Comparison of ENCODE assay signal across 2 cellular contexts in the genomic region with DNA sequence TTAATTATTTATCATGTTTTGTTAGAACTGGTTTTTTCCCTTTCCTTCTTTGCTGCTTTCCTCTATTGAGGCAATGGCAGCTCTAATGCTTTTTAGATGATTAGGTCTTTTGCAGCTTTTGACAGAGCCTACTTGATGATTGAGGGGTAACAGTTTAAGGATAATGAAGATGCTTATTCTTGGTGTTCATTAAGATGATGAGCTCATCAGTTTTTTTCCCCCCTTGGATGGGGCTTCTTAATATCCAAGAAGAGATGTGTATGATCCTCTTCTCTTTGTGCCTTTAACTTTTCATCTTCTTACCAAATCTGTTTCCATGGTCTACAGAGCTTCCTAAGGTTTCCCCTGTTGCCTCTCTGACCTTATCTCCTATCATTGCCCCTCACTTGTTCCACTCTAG.
TF ChIP-seq lines count a peak whose summit lies in the region.

No MANE protein-coding gene starts in this region.

TF ChIP-seq in A549, 52 proteins besides CTCF, POLR2A, EP300 and RAD21:
- TF ChIP-seq MAFK (IDR thresholded peaks at IDR 0.05; ENCODE audit: partially characterized antibody) = peak; percentile 67
- TF ChIP-seq HOXB13 (CRISPR knock-in tag; IDR thresholded peaks at IDR 0.05; ENCODE audit: low read depth) = no peak

TF ChIP-seq in GM12878, 131 proteins besides CTCF, POLR2A, EP300 and RAD21:
- TF ChIP-seq, protein P1, sequence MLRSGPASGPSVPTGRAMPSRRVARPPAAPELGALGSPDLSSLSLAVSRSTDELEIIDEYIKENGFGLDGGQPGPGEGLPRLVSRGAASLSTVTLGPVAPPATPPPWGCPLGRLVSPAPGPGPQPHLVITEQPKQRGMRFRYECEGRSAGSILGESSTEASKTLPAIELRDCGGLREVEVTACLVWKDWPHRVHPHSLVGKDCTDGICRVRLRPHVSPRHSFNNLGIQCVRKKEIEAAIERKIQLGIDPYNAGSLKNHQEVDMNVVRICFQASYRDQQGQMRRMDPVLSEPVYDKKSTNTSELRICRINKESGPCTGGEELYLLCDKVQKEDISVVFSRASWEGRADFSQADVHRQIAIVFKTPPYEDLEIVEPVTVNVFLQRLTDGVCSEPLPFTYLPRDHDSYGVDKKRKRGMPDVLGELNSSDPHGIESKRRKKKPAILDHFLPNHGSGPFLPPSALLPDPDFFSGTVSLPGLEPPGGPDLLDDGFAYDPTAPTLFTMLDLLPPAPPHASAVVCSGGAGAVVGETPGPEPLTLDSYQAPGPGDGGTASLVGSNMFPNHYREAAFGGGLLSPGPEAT (IDR thresholded peaks at IDR 0.05; ENCODE audit: low read depth) = no peak
- TF ChIP-seq IKZF2 (IDR thresholded peaks at IDR 0.05) (no peak), KLF5 (IDR thresholded peaks at IDR 0.05; ENCODE audit: partially characterized antibody) (no peak), EZH2 (IDR thresholded peaks at IDR 0.05; ENCODE audit: borderline replicate concordance, control insufficient read depth, low read depth, low read length) (no peak), MEF2A (IDR thresholded peaks at IDR 0.05; ENCODE audit: insufficient read depth, low read depth, low read length) (no peak), STAT1 (conservative IDR thresholded peaks at IDR 0.05) (no peak), SREBF1 (IDR thresholded peaks at IDR 0.05; ENCODE audit: low read length) (no peak), SUZ12 (IDR thresholded peaks at IDR 0.05; ENCODE audit: unreplicated experiment) (no peak), TBL1XR1 (IDR thresholded peaks at IDR 0.05; ENCODE audit: low read depth, low read length) (no peak), NR2C2 (IDR thresholded peaks at IDR 0.05; ENCODE audit: borderline replicate concordance, control insufficient read depth, insufficient read length, low read depth) (no peak), SRF (IDR thresholded peaks at IDR 0.05; ENCODE audit: low read depth in 2 of 2, low read length in 2 of 2) (no peak), RBBP5 (conservative IDR thresholded peaks at IDR 0.05) (no peak), TCF7 (IDR thresholded peaks at IDR 0.05; ENCODE audit: borderline replicate concordance) (no peak), ZSCAN29 (IDR thresholded peaks at IDR 0.05) (no peak)
- TF ChIP-seq, protein P2, sequence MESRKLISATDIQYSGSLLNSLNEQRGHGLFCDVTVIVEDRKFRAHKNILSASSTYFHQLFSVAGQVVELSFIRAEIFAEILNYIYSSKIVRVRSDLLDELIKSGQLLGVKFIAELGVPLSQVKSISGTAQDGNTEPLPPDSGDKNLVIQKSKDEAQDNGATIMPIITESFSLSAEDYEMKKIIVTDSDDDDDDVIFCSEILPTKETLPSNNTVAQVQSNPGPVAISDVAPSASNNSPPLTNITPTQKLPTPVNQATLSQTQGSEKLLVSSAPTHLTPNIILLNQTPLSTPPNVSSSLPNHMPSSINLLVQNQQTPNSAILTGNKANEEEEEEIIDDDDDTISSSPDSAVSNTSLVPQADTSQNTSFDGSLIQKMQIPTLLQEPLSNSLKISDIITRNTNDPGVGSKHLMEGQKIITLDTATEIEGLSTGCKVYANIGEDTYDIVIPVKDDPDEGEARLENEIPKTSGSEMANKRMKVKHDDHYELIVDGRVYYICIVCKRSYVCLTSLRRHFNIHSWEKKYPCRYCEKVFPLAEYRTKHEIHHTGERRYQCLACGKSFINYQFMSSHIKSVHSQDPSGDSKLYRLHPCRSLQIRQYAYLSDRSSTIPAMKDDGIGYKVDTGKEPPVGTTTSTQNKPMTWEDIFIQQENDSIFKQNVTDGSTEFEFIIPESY (IDR thresholded peaks at IDR 0.05) = no peak
- TF ChIP-seq, protein P3, sequence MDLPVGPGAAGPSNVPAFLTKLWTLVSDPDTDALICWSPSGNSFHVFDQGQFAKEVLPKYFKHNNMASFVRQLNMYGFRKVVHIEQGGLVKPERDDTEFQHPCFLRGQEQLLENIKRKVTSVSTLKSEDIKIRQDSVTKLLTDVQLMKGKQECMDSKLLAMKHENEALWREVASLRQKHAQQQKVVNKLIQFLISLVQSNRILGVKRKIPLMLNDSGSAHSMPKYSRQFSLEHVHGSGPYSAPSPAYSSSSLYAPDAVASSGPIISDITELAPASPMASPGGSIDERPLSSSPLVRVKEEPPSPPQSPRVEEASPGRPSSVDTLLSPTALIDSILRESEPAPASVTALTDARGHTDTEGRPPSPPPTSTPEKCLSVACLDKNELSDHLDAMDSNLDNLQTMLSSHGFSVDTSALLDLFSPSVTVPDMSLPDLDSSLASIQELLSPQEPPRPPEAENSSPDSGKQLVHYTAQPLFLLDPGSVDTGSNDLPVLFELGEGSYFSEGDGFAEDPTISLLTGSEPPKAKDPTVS (IDR thresholded peaks at IDR 0.05; ENCODE audit: low read depth, low read length) = no peak
- TF ChIP-seq, protein P4, sequence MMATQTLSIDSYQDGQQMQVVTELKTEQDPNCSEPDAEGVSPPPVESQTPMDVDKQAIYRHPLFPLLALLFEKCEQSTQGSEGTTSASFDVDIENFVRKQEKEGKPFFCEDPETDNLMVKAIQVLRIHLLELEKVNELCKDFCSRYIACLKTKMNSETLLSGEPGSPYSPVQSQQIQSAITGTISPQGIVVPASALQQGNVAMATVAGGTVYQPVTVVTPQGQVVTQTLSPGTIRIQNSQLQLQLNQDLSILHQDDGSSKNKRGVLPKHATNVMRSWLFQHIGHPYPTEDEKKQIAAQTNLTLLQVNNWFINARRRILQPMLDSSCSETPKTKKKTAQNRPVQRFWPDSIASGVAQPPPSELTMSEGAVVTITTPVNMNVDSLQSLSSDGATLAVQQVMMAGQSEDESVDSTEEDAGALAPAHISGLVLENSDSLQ (IDR thresholded peaks at IDR 0.05) = no peak
- TF ChIP-seq, protein P5, sequence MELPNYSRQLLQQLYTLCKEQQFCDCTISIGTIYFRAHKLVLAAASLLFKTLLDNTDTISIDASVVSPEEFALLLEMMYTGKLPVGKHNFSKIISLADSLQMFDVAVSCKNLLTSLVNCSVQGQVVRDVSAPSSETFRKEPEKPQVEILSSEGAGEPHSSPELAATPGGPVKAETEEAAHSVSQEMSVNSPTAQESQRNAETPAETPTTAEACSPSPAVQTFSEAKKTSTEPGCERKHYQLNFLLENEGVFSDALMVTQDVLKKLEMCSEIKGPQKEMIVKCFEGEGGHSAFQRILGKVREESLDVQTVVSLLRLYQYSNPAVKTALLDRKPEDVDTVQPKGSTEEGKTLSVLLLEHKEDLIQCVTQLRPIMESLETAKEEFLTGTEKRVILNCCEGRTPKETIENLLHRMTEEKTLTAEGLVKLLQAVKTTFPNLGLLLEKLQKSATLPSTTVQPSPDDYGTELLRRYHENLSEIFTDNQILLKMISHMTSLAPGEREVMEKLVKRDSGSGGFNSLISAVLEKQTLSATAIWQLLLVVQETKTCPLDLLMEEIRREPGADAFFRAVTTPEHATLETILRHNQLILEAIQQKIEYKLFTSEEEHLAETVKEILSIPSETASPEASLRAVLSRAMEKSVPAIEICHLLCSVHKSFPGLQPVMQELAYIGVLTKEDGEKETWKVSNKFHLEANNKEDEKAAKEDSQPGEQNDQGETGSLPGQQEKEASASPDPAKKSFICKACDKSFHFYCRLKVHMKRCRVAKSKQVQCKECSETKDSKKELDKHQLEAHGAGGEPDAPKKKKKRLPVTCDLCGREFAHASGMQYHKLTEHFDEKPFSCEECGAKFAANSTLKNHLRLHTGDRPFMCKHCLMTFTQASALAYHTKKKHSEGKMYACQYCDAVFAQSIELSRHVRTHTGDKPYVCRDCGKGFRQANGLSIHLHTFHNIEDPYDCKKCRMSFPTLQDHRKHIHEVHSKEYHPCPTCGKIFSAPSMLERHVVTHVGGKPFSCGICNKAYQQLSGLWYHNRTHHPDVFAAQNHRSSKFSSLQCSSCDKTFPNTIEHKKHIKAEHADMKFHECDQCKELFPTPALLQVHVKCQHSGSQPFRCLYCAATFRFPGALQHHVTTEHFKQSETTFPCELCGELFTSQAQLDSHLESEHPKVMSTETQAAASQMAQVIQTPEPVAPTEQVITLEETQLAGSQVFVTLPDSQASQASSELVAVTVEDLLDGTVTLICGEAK (IDR thresholded peaks at IDR 0.05; ENCODE audit: borderline replicate concordance) = no peak
- TF ChIP-seq, protein P6, sequence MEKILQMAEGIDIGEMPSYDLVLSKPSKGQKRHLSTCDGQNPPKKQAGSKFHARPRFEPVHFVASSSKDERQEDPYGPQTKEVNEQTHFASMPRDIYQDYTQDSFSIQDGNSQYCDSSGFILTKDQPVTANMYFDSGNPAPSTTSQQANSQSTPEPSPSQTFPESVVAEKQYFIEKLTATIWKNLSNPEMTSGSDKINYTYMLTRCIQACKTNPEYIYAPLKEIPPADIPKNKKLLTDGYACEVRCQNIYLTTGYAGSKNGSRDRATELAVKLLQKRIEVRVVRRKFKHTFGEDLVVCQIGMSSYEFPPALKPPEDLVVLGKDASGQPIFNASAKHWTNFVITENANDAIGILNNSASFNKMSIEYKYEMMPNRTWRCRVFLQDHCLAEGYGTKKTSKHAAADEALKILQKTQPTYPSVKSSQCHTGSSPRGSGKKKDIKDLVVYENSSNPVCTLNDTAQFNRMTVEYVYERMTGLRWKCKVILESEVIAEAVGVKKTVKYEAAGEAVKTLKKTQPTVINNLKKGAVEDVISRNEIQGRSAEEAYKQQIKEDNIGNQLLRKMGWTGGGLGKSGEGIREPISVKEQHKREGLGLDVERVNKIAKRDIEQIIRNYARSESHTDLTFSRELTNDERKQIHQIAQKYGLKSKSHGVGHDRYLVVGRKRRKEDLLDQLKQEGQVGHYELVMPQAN (conservative IDR thresholded peaks at IDR 0.05) = no peak
- TF ChIP-seq, protein P7, sequence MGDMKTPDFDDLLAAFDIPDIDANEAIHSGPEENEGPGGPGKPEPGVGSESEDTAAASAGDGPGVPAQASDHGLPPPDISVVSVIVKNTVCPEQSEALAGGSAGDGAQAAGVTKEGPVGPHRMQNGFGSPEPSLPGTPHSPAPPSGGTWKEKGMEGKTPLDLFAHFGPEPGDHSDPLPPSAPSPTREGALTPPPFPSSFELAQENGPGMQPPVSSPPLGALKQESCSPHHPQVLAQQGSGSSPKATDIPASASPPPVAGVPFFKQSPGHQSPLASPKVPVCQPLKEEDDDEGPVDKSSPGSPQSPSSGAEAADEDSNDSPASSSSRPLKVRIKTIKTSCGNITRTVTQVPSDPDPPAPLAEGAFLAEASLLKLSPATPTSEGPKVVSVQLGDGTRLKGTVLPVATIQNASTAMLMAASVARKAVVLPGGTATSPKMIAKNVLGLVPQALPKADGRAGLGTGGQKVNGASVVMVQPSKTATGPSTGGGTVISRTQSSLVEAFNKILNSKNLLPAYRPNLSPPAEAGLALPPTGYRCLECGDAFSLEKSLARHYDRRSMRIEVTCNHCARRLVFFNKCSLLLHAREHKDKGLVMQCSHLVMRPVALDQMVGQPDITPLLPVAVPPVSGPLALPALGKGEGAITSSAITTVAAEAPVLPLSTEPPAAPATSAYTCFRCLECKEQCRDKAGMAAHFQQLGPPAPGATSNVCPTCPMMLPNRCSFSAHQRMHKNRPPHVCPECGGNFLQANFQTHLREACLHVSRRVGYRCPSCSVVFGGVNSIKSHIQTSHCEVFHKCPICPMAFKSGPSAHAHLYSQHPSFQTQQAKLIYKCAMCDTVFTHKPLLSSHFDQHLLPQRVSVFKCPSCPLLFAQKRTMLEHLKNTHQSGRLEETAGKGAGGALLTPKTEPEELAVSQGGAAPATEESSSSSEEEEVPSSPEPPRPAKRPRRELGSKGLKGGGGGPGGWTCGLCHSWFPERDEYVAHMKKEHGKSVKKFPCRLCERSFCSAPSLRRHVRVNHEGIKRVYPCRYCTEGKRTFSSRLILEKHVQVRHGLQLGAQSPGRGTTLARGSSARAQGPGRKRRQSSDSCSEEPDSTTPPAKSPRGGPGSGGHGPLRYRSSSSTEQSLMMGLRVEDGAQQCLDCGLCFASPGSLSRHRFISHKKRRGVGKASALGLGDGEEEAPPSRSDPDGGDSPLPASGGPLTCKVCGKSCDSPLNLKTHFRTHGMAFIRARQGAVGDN (IDR thresholded peaks at IDR 0.05) = no peak
TF ChIP-seq in GM12878: peak in this region for 0.
